8 cellular contexts compared by ENCODE assay signal in genomic region chr1:201714542-201715276, GRCh38.
A peak's percentile ranks its signal among the peaks of the same experiment; 100 is the strongest.
DNase-seq lines count a peak whose midpoint lies in the region; ATAC-seq and TF ChIP-seq lines count a peak whose summit lies in the region.

No MANE protein-coding gene starts in this region.

- H3K27me3 ChIP-seq in OCI-LY3 (ENCODE audit: low read depth, low read length), result peaks cover 3% of the 10 kb centered on the region; the same call in 1 of the 2 replicates
- H3K27me3 ChIP-seq in duodenal mucosa (ENCODE audit: control insufficient read depth in 1 of 2, insufficient read depth in 2 of 2, low read length in 2 of 2), result no peaks in the 10 kb centered on the region
- H3K27me3 ChIP-seq in mucosa of stomach (ENCODE audit: control insufficient read depth, insufficient read depth, low read length), result no peaks in the 10 kb centered on the region
- no peaks in the 10 kb centered on the region for H3K27me3 ChIP-seq in Karpas-422 (ENCODE audit: low read length)

- ATAC-seq in GM19023 (IDR thresholded peaks at IDR 0.05; ENCODE audit: unreplicated experiment), result no peak

- H3K4me3 ChIP-seq in OCI-LY3 (ENCODE audit: low read length) (no peak overlapping the region), duodenal mucosa (ENCODE audit: low read depth in 1 of 2, low read length in 2 of 2) (peak overlapping the region in 1 of 2 donors; percentile 26), mucosa of stomach (ENCODE audit: low read length) (no peak overlapping the region), Karpas-422 (ENCODE audit: low read length) (no peak overlapping the region)

- peak in 8 of 14 donors; percentile 37 to 80 (median 52) for DNase-seq in C1 segment of cervical spinal cord (lab: John Stamatoyannopoulos, UW)
- no peak for DNase-seq in NCI-H345 (lab: John Stamatoyannopoulos, UW)
- no peak for DNase-seq in globus pallidus (ENCODE audit: low spot score)
- no peak for DNase-seq in Karpas-422

- H3K9me2 ChIP-seq in Karpas-422 (replicated peaks; ENCODE audit: insufficient read depth, low read length), result no peaks in the 10 kb centered on the region

- H3K36me3 ChIP-seq in OCI-LY3 (replicated peaks; ENCODE audit: low read depth, low read length) (no peaks in the 10 kb centered on the region), duodenal mucosa (ENCODE audit: control insufficient read depth in 1 of 2, insufficient read depth in 2 of 2, low read length in 2 of 2) (no peaks in the 10 kb centered on the region), mucosa of stomach (ENCODE audit: control insufficient read depth, insufficient read depth, low read length) (no peaks in the 10 kb centered on the region), Karpas-422 (ENCODE audit: insufficient read depth, low read length) (no peaks in the 10 kb centered on the region)

- no peak for TF ChIP-seq CTCF in OCI-LY3 (IDR thresholded peaks at IDR 0.05; ENCODE audit: low read depth, low read length)

- no peaks in the 10 kb centered on the region for H4K20me1 ChIP-seq in OCI-LY3 (ENCODE audit: insufficient read depth, low read length)
- H4K20me1 ChIP-seq in Karpas-422 (ENCODE audit: insufficient read depth, low read depth, low read length), result no peaks in the 10 kb centered on the region; the same call in 1 of the 2 replicates

- H3K27ac ChIP-seq in OCI-LY3 (ENCODE audit: low read length) (no peak overlapping the region), duodenal mucosa (ENCODE audit: low read depth, low read length) (peak overlapping the region; percentile 48), Karpas-422 (ENCODE audit: low read length) (no peak overlapping the region)

- no peaks in the 10 kb centered on the region for H3K9me3 ChIP-seq in OCI-LY3 (ENCODE audit: insufficient read depth, low read length)
- H3K9me3 ChIP-seq in duodenal mucosa (ENCODE audit: control insufficient read depth in 1 of 2, low read length in 2 of 2), result no peaks in the 10 kb centered on the region
- H3K9me3 ChIP-seq in mucosa of stomach (ENCODE audit: control insufficient read depth, low read length), result no peaks in the 10 kb centered on the region
- no peaks in the 10 kb centered on the region for H3K9me3 ChIP-seq in Karpas-422 (ENCODE audit: low read length)

- peaks cover 58% of the 10 kb centered on the region for H3K4me1 ChIP-seq in OCI-LY3 (ENCODE audit: low read length)
- H3K4me1 ChIP-seq in duodenal mucosa (ENCODE audit: control insufficient read depth in 1 of 2, insufficient read depth in 2 of 2, low read length in 2 of 2), result peaks cover 43 to 46% of the 10 kb centered on the region in 2 donors
- peaks cover 60% of the 10 kb centered on the region for H3K4me1 ChIP-seq in mucosa of stomach (ENCODE audit: control insufficient read depth, insufficient read depth, low read length)
- peaks cover 12% of the 10 kb centered on the region for H3K4me1 ChIP-seq in Karpas-422 (ENCODE audit: low read length)

- H2AFZ ChIP-seq in OCI-LY3 (ENCODE audit: low read depth, low read length) (no peak overlapping the region), Karpas-422 (ENCODE audit: low read length) (no peak overlapping the region)

- H3K4me2 ChIP-seq in OCI-LY3 (ENCODE audit: low read length), result peak overlapping the region; percentile 18; the same call in 1 of the 2 replicates
- no peak overlapping the region for H3K4me2 ChIP-seq in Karpas-422 (ENCODE audit: low read depth, low read length, poor library complexity, severe bottlenecking)

- H3K79me2 ChIP-seq in OCI-LY3 (ENCODE audit: low read length) (no peaks in the 10 kb centered on the region), Karpas-422 (ENCODE audit: low read length) (no peaks in the 10 kb centered on the region)

- no peak overlapping the region for H3K9ac ChIP-seq in OCI-LY3 (ENCODE audit: low read length)
- H3K9ac ChIP-seq in duodenal mucosa (ENCODE audit: low read depth in 1 of 2, low read length in 2 of 2), result peak overlapping the region; percentile 30 to 39
- peak overlapping the region; percentile 56 for H3K9ac ChIP-seq in mucosa of stomach (ENCODE audit: low read length)
- H3K9ac ChIP-seq in Karpas-422 (ENCODE audit: low read length), result no peak overlapping the region

Comparison
In these comparisons a context has a peak if more than half of its experiments do, and no peak if none do; other contexts are left out.
1. DNase-seq: peak in C1 segment of cervical spinal cord (8 of 14); none in NCI-H345 (single experiment), globus pallidus (single experiment) and Karpas-422 (single experiment).
2. H3K9ac ChIP-seq: peak in duodenal mucosa (2 of 2) and mucosa of stomach (single experiment); none in OCI-LY3 (single experiment) and Karpas-422 (single experiment).